In genomic region chr5:172481011-172481410, GRCh38 we compare ENCODE assay signal across 30 cellular contexts.
"Had no signal": no experiment of that assay in that cellular context is flagged by ENCODE, and none has a peak within 500 bp of the region (broad histone marks: within the 10 kb centered on the region; RNA-seq: fewer than 3 reads in every experiment).

No MANE protein-coding gene starts in this region.

- H3K27ac Mint-ChIP-seq: activated CD4-positive, alpha-beta memory T cell treated with anti-CD3 and anti-CD28 coated beads for 36 hours; activated CD4-positive, alpha-beta T cell treated with anti-CD3 and anti-CD28 coated beads for 36 hours; activated CD4-positive, alpha-beta T cell treated with anti-CD3 and anti-CD28 coated beads, Interleukin-2, amount 10 ng/mL, durations not matched to agents 24 days and 14 days; activated CD8-positive, alpha-beta memory T cell treated with anti-CD3 and anti-CD28 coated beads, Interleukin-2, amount 10 ng/mL, durations not matched to agents 7 days and 5 days; activated CD8-positive, alpha-beta T cell treated with anti-CD3 and anti-CD28 coated beads, Interleukin-2, amount 10 ng/mL, durations not matched to agents 7 days and 5 days; activated naive CD4-positive, alpha-beta T cell treated with anti-CD3 and anti-CD28 coated beads, Interleukin-2, amount 10 ng/mL, durations not matched to agents 7 days and 5 days; activated naive CD4-positive, alpha-beta T cell treated with anti-CD3 and anti-CD28 coated beads, Interleukin-2, amount 50 U/mL, for 72 hours; activated naive CD8-positive, alpha-beta T cell treated with anti-CD3 and anti-CD28 coated beads, Interleukin-2, amount 10 ng/mL, durations not matched to agents 7 days and 5 days; activated T-helper 1 cell treated with anti-CD3 and anti-CD28 coated beads, Interleukin-12 subunit alpha, Interleukin-12 subunit beta, Interleukin-2, Interleukin-4 antibody, amounts not matched to agents 30 ng/mL and 10 ng/mL and 1 ng/mL, durations not matched to agents 14 hours and 24 hours and 36 hours; activated T-helper 2 cell treated with anti-CD3 and anti-CD28 coated beads, Interferon-gamma antibody, Interleukin-2, Interleukin-4, amounts not matched to agents 10 μg/mL and 5 μg/mL and 100 μg/mL, durations not matched to agents 14 hours and 24 hours and 36 hours; dendritic cell treated with granulocyte-macrophage colony-stimulating factor and Interleukin-4, amounts not matched to agents 40 ng/mL and 50 ng/mL, for 4 days; endodermal cell had no signal

- H3K4me1 Mint-ChIP-seq: activated CD4-positive, alpha-beta T cell treated with anti-CD3 and anti-CD28 coated beads for 36 hours; activated CD4-positive, alpha-beta T cell treated with anti-CD3 and anti-CD28 coated beads, Interleukin-2, amount 10 ng/mL, durations not matched to agents 24 days and 14 days; activated CD8-positive, alpha-beta memory T cell treated with anti-CD3 and anti-CD28 coated beads, Interleukin-2, amount 10 ng/mL, durations not matched to agents 7 days and 5 days; activated naive CD4-positive, alpha-beta T cell treated with anti-CD3 and anti-CD28 coated beads, Interleukin-2, amount 10 ng/mL, durations not matched to agents 7 days and 5 days; central memory CD8-positive, alpha-beta T cell; endodermal cell had no signal

- H3K36me3 ChIP-seq: ascending aorta, breast epithelium, cardiac muscle cell had no signal

- H3K36me3 Mint-ChIP-seq: activated CD4-positive, alpha-beta memory T cell treated with anti-CD3 and anti-CD28 coated beads for 36 hours; activated CD8-positive, alpha-beta memory T cell treated with anti-CD3 and anti-CD28 coated beads, Interleukin-2, amount 10 ng/mL, durations not matched to agents 7 days and 5 days; activated naive CD4-positive, alpha-beta T cell treated with anti-CD3 and anti-CD28 coated beads, Interleukin-2, amount 10 ng/mL, durations not matched to agents 7 days and 5 days; activated naive CD4-positive, alpha-beta T cell treated with anti-CD3 and anti-CD28 coated beads, Interleukin-2, amount 50 U/mL, for 72 hours; activated naive CD8-positive, alpha-beta T cell treated with anti-CD3 and anti-CD28 coated beads, Interleukin-2, amount 10 ng/mL, durations not matched to agents 7 days and 5 days; brain had no signal

- H3K27ac ChIP-seq: ascending aorta, breast epithelium, cardiac muscle cell, coronary artery, dorsolateral prefrontal cortex had no signal

- ATAC-seq: activated CD4-positive, alpha-beta T cell treated with anti-CD3 and anti-CD28 coated beads for 36 hours; activated CD8-positive, alpha-beta memory T cell treated with anti-CD3 and anti-CD28 coated beads, Interleukin-2, amount 10 ng/mL, durations not matched to agents 7 days and 5 days; activated CD8-positive, alpha-beta T cell treated with anti-CD3 and anti-CD28 coated beads, Interleukin-2, amount 10 ng/mL, durations not matched to agents 7 days and 5 days; activated naive CD4-positive, alpha-beta T cell treated with anti-CD3 and anti-CD28 coated beads, Interleukin-2, amount 50 U/mL, for 72 hours; esophagus mucosa had no signal

- H3K4me1 ChIP-seq: ascending aorta, breast epithelium had no signal

- H3K4me3 Mint-ChIP-seq: activated CD4-positive, alpha-beta memory T cell treated with anti-CD3 and anti-CD28 coated beads for 36 hours; activated CD4-positive, alpha-beta T cell treated with anti-CD3 and anti-CD28 coated beads for 36 hours; activated CD4-positive, alpha-beta T cell treated with anti-CD3 and anti-CD28 coated beads, Interleukin-2, amount 10 ng/mL, durations not matched to agents 24 days and 14 days; activated CD8-positive, alpha-beta memory T cell treated with anti-CD3 and anti-CD28 coated beads, Interleukin-2, amount 10 ng/mL, durations not matched to agents 7 days and 5 days; activated CD8-positive, alpha-beta T cell treated with anti-CD3 and anti-CD28 coated beads, Interleukin-2, amount 10 ng/mL, durations not matched to agents 7 days and 5 days; activated naive CD4-positive, alpha-beta T cell treated with anti-CD3 and anti-CD28 coated beads, Interleukin-2, amount 10 ng/mL, durations not matched to agents 7 days and 5 days; activated naive CD8-positive, alpha-beta T cell treated with anti-CD3 and anti-CD28 coated beads, Interleukin-2, amount 10 ng/mL, durations not matched to agents 7 days and 5 days; activated T-helper 1 cell treated with anti-CD3 and anti-CD28 coated beads, Interleukin-12 subunit alpha, Interleukin-12 subunit beta, Interleukin-2, Interleukin-4 antibody, amounts not matched to agents 30 ng/mL and 10 ng/mL and 1 ng/mL, durations not matched to agents 14 hours and 24 hours and 36 hours; brain; central memory CD8-positive, alpha-beta T cell; dendritic cell treated with granulocyte-macrophage colony-stimulating factor and Interleukin-4, amounts not matched to agents 40 ng/mL and 50 ng/mL, for 4 days; endodermal cell had no signal

- H3K4me3 ChIP-seq: ascending aorta, breast epithelium, cardiac muscle cell, coronary artery, dorsolateral prefrontal cortex had no signal

- H3K27me3 ChIP-seq: ascending aorta, breast epithelium, cardiac muscle cell, dorsolateral prefrontal cortex had no signal

- H3K9me3 ChIP-seq: ascending aorta, breast epithelium had no signal

- H3K27me3 Mint-ChIP-seq: activated CD4-positive, alpha-beta T cell treated with anti-CD3 and anti-CD28 coated beads, Interleukin-2, amount 10 ng/mL, durations not matched to agents 24 days and 14 days; central memory CD8-positive, alpha-beta T cell had no signal

- H3K9me3 Mint-ChIP-seq: activated CD4-positive, alpha-beta memory T cell treated with anti-CD3 and anti-CD28 coated beads for 36 hours; activated naive CD8-positive, alpha-beta T cell treated with anti-CD3 and anti-CD28 coated beads, Interleukin-2, amount 10 ng/mL, durations not matched to agents 7 days and 5 days; activated T-helper 2 cell treated with anti-CD3 and anti-CD28 coated beads, Interferon-gamma antibody, Interleukin-2, Interleukin-4, amounts not matched to agents 10 μg/mL and 5 μg/mL and 100 μg/mL, durations not matched to agents 14 hours and 24 hours and 36 hours; central memory CD8-positive, alpha-beta T cell; dendritic cell treated with granulocyte-macrophage colony-stimulating factor and Interleukin-4, amounts not matched to agents 40 ng/mL and 50 ng/mL, for 4 days; endodermal cell had no signal

- DNase-seq: activated CD4-positive, alpha-beta memory T cell treated with anti-CD3 and anti-CD28 coated beads for 36 hours; activated CD4-positive, alpha-beta T cell treated with anti-CD3 and anti-CD28 coated beads for 36 hours; activated CD4-positive, alpha-beta T cell treated with anti-CD3 and anti-CD28 coated beads, Interleukin-2, amount 10 ng/mL, durations not matched to agents 24 days and 14 days; activated CD4-positive, CD25-positive, alpha-beta regulatory T cell; activated CD4-positive, CD25-positive, alpha-beta regulatory T cell treated with anti-CD3 and anti-CD28 coated beads, Interleukin-2, amount 50 U/mL, for 72 hours; activated CD8-positive, alpha-beta memory T cell treated with anti-CD3 and anti-CD28 coated beads, Interleukin-2, amount 10 ng/mL, durations not matched to agents 7 days and 5 days; activated CD8-positive, alpha-beta memory T cell treated with anti-CD3 and anti-CD28 coated beads, Interleukin-2, amount 50 U/mL, for 4 hours; activated CD8-positive, alpha-beta T cell treated with anti-CD3 and anti-CD28 coated beads, Interleukin-2, amount 10 ng/mL, durations not matched to agents 7 days and 5 days; activated effector memory CD4-positive, alpha-beta T cell treated with anti-CD3 and anti-CD28 coated beads, Interleukin-2, amount 50 U/mL, for 16 hours; activated naive CD4-positive, alpha-beta T cell treated with anti-CD3 and anti-CD28 coated beads, Interleukin-2, amount 10 ng/mL, durations not matched to agents 7 days and 5 days; activated naive CD8-positive, alpha-beta T cell treated with anti-CD3 and anti-CD28 coated beads, Interleukin-2, amount 10 ng/mL, durations not matched to agents 7 days and 5 days; activated T-cell treated with anti-CD3 and anti-CD28 coated beads, Interleukin-2, amount 50 U/mL, for 1 hour; activated T-cell treated with anti-CD3 and anti-CD28 coated beads, Interleukin-2, amount 50 U/mL, for 48 hours; effector memory CD4-positive, alpha-beta T cell; endodermal cell; foreskin fibroblast; glutamatergic neuron; T-helper 2 cell had no signal
